ENCODE assay signal across 16 cellular contexts in genomic region chr16:72948238-72948559, GRCh38.
"Had no signal": no experiment of that assay in that cellular context is flagged by ENCODE, and none has a peak within 500 bp of the region (broad histone marks: within the 10 kb centered on the region; RNA-seq: fewer than 3 reads in every experiment).

No MANE protein-coding gene starts in this region.

- ATAC-seq: activated CD4-positive, CD25-positive, alpha-beta regulatory T cell treated with anti-CD3 and anti-CD28 coated beads, Interleukin-2, amount 50 U/mL, for 24 hours; activated T-cell treated with anti-CD3 and anti-CD28 coated beads, Interleukin-2, amount 50 U/mL, for 72 hours; stimulated activated memory B cell treated with anti-CD40 and anti-IgM and Interleukin-4, amounts not matched to agents 10 μg/mL and 1 μg/mL and 100 μg/mL, for 72 hours had no signal

- FAIRE-seq: colon, endometrium had no signal

- H3K4me1 Mint-ChIP-seq: stimulated activated memory B cell treated with anti-CD40 and anti-IgM and Interleukin-4, amounts not matched to agents 10 μg/mL and 1 μg/mL and 100 μg/mL, for 72 hours had no signal

- H3K4me1 ChIP-seq: spleen had no signal

- H3K27me3 ChIP-seq: spleen, vagina had no signal

- H3K9me3 Mint-ChIP-seq: activated T-cell treated with anti-CD3 and anti-CD28 coated beads, Interleukin-2, amount 50 U/mL, for 72 hours had no signal

- H3K27ac ChIP-seq: lower lobe of right lung, spleen, vagina had no signal

- H3K9me3 ChIP-seq: lower lobe of right lung, spleen, vagina had no signal

- H3K4me3 ChIP-seq: lower lobe of right lung, spleen, vagina had no signal

- DNase-seq: activated effector memory CD4-positive, alpha-beta T cell treated with anti-CD3 and anti-CD28 coated beads, Interleukin-2, amount 50 U/mL, for 16 hours; activated naive CD4-positive, alpha-beta T cell treated with anti-CD3 and anti-CD28 coated beads, Interleukin-2, amount 50 U/mL, for 16 hours; activated T-cell treated with anti-CD3 and anti-CD28 coated beads, Interleukin-2, amount 50 U/mL, for 72 hours; erythroblast; left cardiac atrium; lower lobe of right lung; midbrain; SIG-M5; stimulated activated CD4-positive, alpha-beta T cell treated with anti-CD3 and anti-CD28 coated beads, Interleukin-4, amount 100 ng/mL, for 4 hours; T1000 had no signal

- H3K27ac Mint-ChIP-seq: activated T-cell treated with anti-CD3 and anti-CD28 coated beads, Interleukin-2, amount 50 U/mL, for 72 hours; stimulated activated memory B cell treated with anti-CD40 and anti-IgM and Interleukin-4, amounts not matched to agents 10 μg/mL and 1 μg/mL and 100 μg/mL, for 72 hours had no signal

- H3K4me3 Mint-ChIP-seq: activated T-cell treated with anti-CD3 and anti-CD28 coated beads, Interleukin-2, amount 50 U/mL, for 72 hours; stimulated activated memory B cell treated with anti-CD40 and anti-IgM and Interleukin-4, amounts not matched to agents 10 μg/mL and 1 μg/mL and 100 μg/mL, for 72 hours had no signal

- H3K27me3 Mint-ChIP-seq: stimulated activated memory B cell treated with anti-CD40 and anti-IgM and Interleukin-4, amounts not matched to agents 10 μg/mL and 1 μg/mL and 100 μg/mL, for 72 hours had no signal
